8 cellular contexts compared by ENCODE assay signal in the genomic region with DNA sequence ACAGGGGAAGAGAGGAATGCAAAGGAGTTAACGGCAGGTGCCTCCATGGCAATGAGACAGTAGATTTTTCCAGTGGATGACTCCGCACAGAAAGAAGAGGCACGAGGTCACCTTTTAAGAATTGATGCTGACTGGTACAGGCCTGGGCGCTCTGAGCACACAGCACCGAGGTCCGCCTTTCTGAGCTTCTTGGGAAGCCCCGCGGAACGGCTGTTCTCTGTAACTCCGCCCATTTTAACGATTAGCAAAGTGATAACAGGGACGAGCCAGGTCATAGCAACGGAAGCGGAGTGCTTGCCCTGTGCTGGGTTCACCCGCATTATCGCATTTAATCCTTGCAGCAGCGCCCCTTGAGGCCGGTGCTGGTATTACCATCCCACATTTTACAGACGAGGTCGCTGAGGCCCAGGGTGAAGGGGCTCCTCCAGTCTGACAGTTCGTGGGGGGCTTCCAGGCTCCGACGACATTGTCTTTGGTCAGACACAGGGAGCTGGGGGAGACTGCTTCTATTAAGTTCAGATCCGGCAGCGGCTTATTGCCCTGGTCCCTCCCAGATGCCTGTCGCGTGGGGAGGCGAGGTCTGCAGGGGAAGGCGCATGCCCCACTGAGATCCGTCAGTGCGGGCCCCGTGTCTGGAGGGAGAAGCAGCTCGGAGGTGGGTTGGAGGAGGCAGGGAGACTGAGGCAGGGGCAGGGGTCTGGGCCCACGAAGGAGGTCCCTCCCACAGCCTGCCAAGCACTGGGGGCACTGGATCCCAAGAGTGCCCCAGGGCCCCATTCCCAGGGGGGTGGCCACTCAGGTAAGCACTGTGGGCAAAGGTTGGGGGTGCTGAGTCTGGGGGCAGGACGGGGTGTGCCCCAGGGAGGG. TPM values are rescaled to one million over a fixed set of nuclear protein-coding genes. Genes with fewer than 3 reads are reported as not detected.
DNase-seq lines count a peak whose midpoint lies in the region; ATAC-seq and TF ChIP-seq lines count a peak whose summit lies in the region.

No MANE protein-coding gene starts in this region.

- TF ChIP-seq EP300 in Ishikawa (IDR thresholded peaks at IDR 0.05; ENCODE audit: borderline replicate concordance), result no peak

- no peaks in the 10 kb centered on the region for H3K79me2 ChIP-seq in parathyroid adenoma

- intact Hi-C loops in head of caudate nucleus (cut with DNase I), result no loop called here
- intact Hi-C loops in tibial artery (cut with DNase I; ENCODE audit: low total_unique reads), result no loop called here

- ATAC-seq in HG03457 (IDR thresholded peaks at IDR 0.05; ENCODE audit: unreplicated experiment), result no peak

- peak; percentile 81 for TF ChIP-seq RAD21 in Ishikawa (IDR thresholded peaks at IDR 0.05; ENCODE audit: low read depth)

- H3K9ac ChIP-seq in parathyroid adenoma, result no peak overlapping the region

- H3K9me3 ChIP-seq in SJSA1 (replicated peaks) (no peaks in the 10 kb centered on the region), parathyroid adenoma (ENCODE audit: control insufficient read depth, low read length) (no peaks in the 10 kb centered on the region), tibial artery (no peaks in the 10 kb centered on the region)

- TF ChIP-seq CTCF in GM12801 (IDR thresholded peaks at IDR 0.05; ENCODE audit: extremely low read depth, insufficient read length) (peak; percentile 68), parathyroid adenoma (IDR thresholded peaks at IDR 0.05) (peak; percentile 88), tibial artery (IDR thresholded peaks at IDR 0.05) (peak; percentile 88 to 94)

- H3K4me3 ChIP-seq in SJSA1, result no peak overlapping the region
- H3K4me3 ChIP-seq in parathyroid adenoma (ENCODE audit: low read depth, low read length), result no peak overlapping the region
- H3K4me3 ChIP-seq in tibial artery, result peak overlapping the region in 1 of 2 donors; percentile 24

- H3K27ac ChIP-seq in SJSA1 (no peak overlapping the region), parathyroid adenoma (no peak overlapping the region), tibial artery (no peak overlapping the region)

- peak overlapping the region; percentile 80 for H2AFZ ChIP-seq in parathyroid adenoma

- peaks cover 23% of the 10 kb centered on the region for H3K4me1 ChIP-seq in SJSA1 (replicated peaks)
- H3K4me1 ChIP-seq in parathyroid adenoma, result no peaks in the 10 kb centered on the region
- peaks cover 0 to 15% (median 8%) of the 10 kb centered on the region in 4 donors for H3K4me1 ChIP-seq in tibial artery

- peak; percentile 43 to 66 for DNase-seq in SJSA1 (ENCODE audit: low read depth in 1 of 2, low spot score in 2 of 2)
- DNase-seq in activated gamma-delta T cell treated with anti-CD3 and anti-CD28 coated beads, Interleukin-2, amount 50 U/mL, for 16 hours (ENCODE audit: low read depth), result peak; percentile 77
- DNase-seq in head of caudate nucleus, result peak; percentile 42 to 92 (median 80)
- DNase-seq in tibial artery, result peak; percentile 79 to 81

- H3K36me3 ChIP-seq in SJSA1, result no peaks in the 10 kb centered on the region
- no peaks in the 10 kb centered on the region for H3K36me3 ChIP-seq in parathyroid adenoma (ENCODE audit: control insufficient read depth, insufficient read depth, low read length)
- H3K36me3 ChIP-seq in tibial artery, result no peaks in the 10 kb centered on the region

- peak overlapping the region; percentile 68 for H3K4me2 ChIP-seq in parathyroid adenoma (ENCODE audit: low read length)

- H3K27me3 ChIP-seq in SJSA1 (replicated peaks) (no peaks in the 10 kb centered on the region), parathyroid adenoma (ENCODE audit: control insufficient read depth, insufficient read depth, low read length) (no peaks in the 10 kb centered on the region), tibial artery (peaks cover 0 to 6% of the 10 kb centered on the region in 2 donors)

TF ChIP-seq in Ishikawa, 13 proteins besides CTCF, POLR2A, EP300 and RAD21:
- TF ChIP-seq CREB1 (IDR thresholded peaks at IDR 0.05; ENCODE audit: low read depth), result no peak
- 0 out of 2 replicates have a peak, but pooled peaks have one; percentile 35 for TF ChIP-seq ZBTB7A (IDR thresholded peaks at IDR 0.05; ENCODE audit: low read depth)

RNA-seq across cellular contexts. Expression of gene HMCN2, which starts 22.3 kb away (rescaled TPM):
- total RNA-seq in SJSA1 (2014; rRNA removed; shearing (Covaris generic)), result 1.2 and 1.9 TPM in 2 replicates
